Comparison of ENCODE assay signal across 9 cellular contexts in genomic region chr3:155232605-155233004, GRCh38.
A peak's percentile ranks its signal among the peaks of the same experiment; 100 is the strongest.
DNase-seq lines count a peak whose midpoint lies in the region; ATAC-seq and TF ChIP-seq lines count a peak whose summit lies in the region.
"Had no signal": no experiment of that assay in that cellular context is flagged by ENCODE, and none has a peak within 500 bp of the region (broad histone marks: within the 10 kb centered on the region; RNA-seq: fewer than 3 reads in every experiment).

No MANE protein-coding gene starts in this region.

- WGBS in transverse colon (ENCODE audit: low coverage in 1 of 2), 2 donors: 71 to 100% methylated on average over 1 to 3 of the region's 3 CpGs

- in situ Hi-C loops in transverse colon (cut with MboI; ENCODE audit: low pct_ligation_motif_present in 1 of 4, low pct_unique_long_range_greater_than_20kb in 1 of 4, low sequenced_read_pairs in 3 of 4): no loop called here

- H3K4me1 ChIP-seq in ascending aorta (no peaks in the 10 kb centered on the region), transverse colon (peaks cover 0 to 4% (median 0%) of the 10 kb centered on the region in 4 donors)
- H3K4me1 ChIP-seq: upper lobe of left lung had no signal

- peak; percentile 38 to 82 for DNase-seq in ascending aorta (ENCODE audit: low spot score in 2 of 2)
- peak; percentile 93 for DNase-seq in iris pigment epithelial cell (ENCODE audit: low read depth)
- peak; percentile 19 for DNase-seq in transverse colon
- no peak for DNase-seq in mesenteric fat pad (ENCODE audit: low spot score)
- no peak for DNase-seq in head of caudate nucleus
- no peak for DNase-seq in activated CD4-positive, alpha-beta T cell treated with anti-CD3 and anti-CD28 coated beads for 4 hours
- DNase-seq: naive B cell had no signal

- H3K27me3 ChIP-seq in ascending aorta: no peaks in the 10 kb centered on the region
- no peaks in the 10 kb centered on the region for H3K27me3 ChIP-seq in transverse colon
- H3K27me3 ChIP-seq: upper lobe of left lung had no signal

- H3K9me3 ChIP-seq in ascending aorta (no peaks in the 10 kb centered on the region), transverse colon (no peaks in the 10 kb centered on the region)
- H3K9me3 ChIP-seq: upper lobe of left lung had no signal

- no peaks in the 10 kb centered on the region for H3K36me3 ChIP-seq in ascending aorta
- no peaks in the 10 kb centered on the region for H3K36me3 ChIP-seq in transverse colon
- H3K36me3 ChIP-seq: upper lobe of left lung had no signal

- H3K27ac ChIP-seq in ascending aorta (peak overlapping the region; percentile 45 to 57), transverse colon (peak overlapping the region in 3 of 4 donors; percentile 23 to 58 (median 36))

- no peak for TF ChIP-seq EP300 in transverse colon (IDR thresholded peaks at IDR 0.05; ENCODE audit: low read depth)

- ATAC-seq in HG03432 (IDR thresholded peaks at IDR 0.05; ENCODE audit: unreplicated experiment): peak; percentile 48

- intact Hi-C loops in ascending aorta (cut with DNase I): no loop called here
- intact Hi-C loops in transverse colon (cut with DNase I; ENCODE audit: low total_unique reads): no loop called here
- intact Hi-C loops in head of caudate nucleus (cut with DNase I): no loop called here

- TF ChIP-seq POLR2A in transverse colon (IDR thresholded peaks at IDR 0.05): no peak

- TF ChIP-seq CTCF in ascending aorta (IDR thresholded peaks at IDR 0.05): no peak
- TF ChIP-seq CTCF in transverse colon (IDR thresholded peaks at IDR 0.05): no peak

- no peak overlapping the region for H3K4me3 ChIP-seq in ascending aorta
- no peak overlapping the region for H3K4me3 ChIP-seq in transverse colon
- H3K4me3 ChIP-seq: upper lobe of left lung had no signal

Comparison
In these comparisons a context has a peak if more than half of its experiments do, and no peak if none do; other contexts are left out.
1. DNase-seq: peak in ascending aorta (2 of 2), iris pigment epithelial cell (single experiment) and transverse colon (single experiment); none in mesenteric fat pad (single experiment), head of caudate nucleus (0 of 42) and activated CD4-positive, alpha-beta T cell treated with anti-CD3 and anti-CD28 coated beads for 4 hours (0 of 2).